ENCODE assay signal across 37 cellular contexts in genomic region chr11:21839870-21840269, GRCh38.
"Had no signal": no experiment of that assay in that cellular context is flagged by ENCODE, and none has a peak within 500 bp of the region (broad histone marks: within the 10 kb centered on the region; RNA-seq: fewer than 3 reads in every experiment).

No MANE protein-coding gene starts in this region.

- H3K4me3 ChIP-seq: adrenal gland, body of pancreas, breast epithelium had no signal

- H3K27me3 ChIP-seq: adrenal gland, body of pancreas, brain microvascular endothelial cell, breast epithelium had no signal

- H3K4me3 Mint-ChIP-seq: activated B cell treated with CpG ODN at 0.5 μM for 24 hours; activated CD4-positive, alpha-beta memory T cell treated with anti-CD3 and anti-CD28 coated beads for 36 hours; activated CD4-positive, alpha-beta T cell treated with anti-CD3 and anti-CD28 coated beads, Interleukin-2, amount 10 ng/mL, durations not matched to agents 24 days and 14 days; activated CD8-positive, alpha-beta T cell treated with anti-CD3 and anti-CD28 coated beads for 36 hours; activated naive CD4-positive, alpha-beta T cell treated with anti-CD3 and anti-CD28 coated beads for 36 hours; activated naive CD8-positive, alpha-beta T cell treated with anti-CD3 and anti-CD28 coated beads for 36 hours; activated T-cell treated with anti-CD3 and anti-CD28 coated beads, Interleukin-2, amount 50 U/mL, for 4 hours; activated T-cell treated with anti-CD3 and anti-CD28 coated beads, Interleukin-2, amount 50 U/mL, for 72 hours; activated T-helper 1 cell treated with anti-CD3 and anti-CD28 coated beads, Interleukin-12 subunit alpha, Interleukin-12 subunit beta, Interleukin-2, Interleukin-4 antibody, amounts not matched to agents 30 ng/mL and 10 ng/mL and 1 ng/mL, durations not matched to agents 14 hours and 24 hours and 36 hours; activated T-helper 17 cell treated with anti-CD3 and anti-CD28 coated beads, Interleukin-2, amount 50 U/mL, for 72 hours; T-helper 1 cell treated with Interleukin-12 subunit alpha and Interleukin-12 subunit beta and Interleukin-4 antibody, amounts not matched to agents 30 μg/mL and 1 μg/mL, for 36 hours; T-helper 2 cell treated with Interferon-gamma antibody and Interleukin-4, amounts not matched to agents 5 μg/mL and 100 μg/mL, for 36 hours had no signal

- H3K9me3 Mint-ChIP-seq: activated CD8-positive, alpha-beta T cell treated with anti-CD3 and anti-CD28 coated beads for 36 hours; activated naive CD4-positive, alpha-beta T cell treated with anti-CD3 and anti-CD28 coated beads, Interleukin-2, amount 50 U/mL, for 72 hours; activated naive CD8-positive, alpha-beta T cell treated with anti-CD3 and anti-CD28 coated beads for 36 hours had no signal

- ATAC-seq: activated CD8-positive, alpha-beta T cell treated with anti-CD3 and anti-CD28 coated beads for 36 hours; activated naive CD4-positive, alpha-beta T cell treated with anti-CD3 and anti-CD28 coated beads, Interleukin-2, amount 50 U/mL, for 72 hours; activated T-cell treated with anti-CD3 and anti-CD28 coated beads, Interleukin-2, amount 50 U/mL, for 4 hours; activated T-cell treated with anti-CD3 and anti-CD28 coated beads, Interleukin-2, amount 50 U/mL, for 72 hours; activated T-helper 17 cell treated with anti-CD3 and anti-CD28 coated beads, Interleukin-2, amount 50 U/mL, for 72 hours; body of pancreas had no signal

- H3K4me1 ChIP-seq: adrenal gland, breast epithelium had no signal

- H3K27me3 Mint-ChIP-seq: activated B cell treated with CpG ODN at 0.5 μM for 24 hours; activated CD4-positive, alpha-beta memory T cell treated with anti-CD3 and anti-CD28 coated beads for 36 hours; activated CD4-positive, alpha-beta T cell treated with anti-CD3 and anti-CD28 coated beads, Interleukin-2, amount 10 ng/mL, durations not matched to agents 24 days and 14 days; activated CD8-positive, alpha-beta T cell treated with anti-CD3 and anti-CD28 coated beads for 36 hours; activated naive CD8-positive, alpha-beta T cell treated with anti-CD3 and anti-CD28 coated beads for 36 hours; activated T-helper 17 cell treated with anti-CD3 and anti-CD28 coated beads, Interleukin-2, amount 50 U/mL, for 72 hours had no signal

- H3K36me3 Mint-ChIP-seq: activated CD4-positive, alpha-beta memory T cell treated with anti-CD3 and anti-CD28 coated beads for 36 hours; activated naive CD4-positive, alpha-beta T cell treated with anti-CD3 and anti-CD28 coated beads, Interleukin-2, amount 50 U/mL, for 72 hours; activated naive CD8-positive, alpha-beta T cell treated with anti-CD3 and anti-CD28 coated beads for 36 hours had no signal

- H3K27ac Mint-ChIP-seq: activated B cell treated with CpG ODN at 0.5 μM for 24 hours; activated CD4-positive, alpha-beta memory T cell treated with anti-CD3 and anti-CD28 coated beads for 36 hours; activated CD4-positive, alpha-beta T cell treated with anti-CD3 and anti-CD28 coated beads, Interleukin-2, amount 10 ng/mL, durations not matched to agents 24 days and 14 days; activated CD8-positive, alpha-beta T cell treated with anti-CD3 and anti-CD28 coated beads for 36 hours; activated naive CD4-positive, alpha-beta T cell treated with anti-CD3 and anti-CD28 coated beads for 36 hours; activated naive CD4-positive, alpha-beta T cell treated with anti-CD3 and anti-CD28 coated beads, Interleukin-2, amount 50 U/mL, for 72 hours; activated naive CD8-positive, alpha-beta T cell treated with anti-CD3 and anti-CD28 coated beads for 36 hours; activated T-cell treated with anti-CD3 and anti-CD28 coated beads, Interleukin-2, amount 50 U/mL, for 72 hours; activated T-helper 1 cell treated with anti-CD3 and anti-CD28 coated beads, Interleukin-12 subunit alpha, Interleukin-12 subunit beta, Interleukin-2, Interleukin-4 antibody, amounts not matched to agents 30 ng/mL and 10 ng/mL and 1 ng/mL, durations not matched to agents 14 hours and 24 hours and 36 hours; activated T-helper 17 cell treated with anti-CD3 and anti-CD28 coated beads, Interleukin-2, amount 50 U/mL, for 72 hours; T-helper 1 cell treated with Interleukin-12 subunit alpha and Interleukin-12 subunit beta and Interleukin-4 antibody, amounts not matched to agents 30 μg/mL and 1 μg/mL, for 36 hours; T-helper 2 cell treated with Interferon-gamma antibody and Interleukin-4, amounts not matched to agents 5 μg/mL and 100 μg/mL, for 36 hours had no signal

- H3K9me3 ChIP-seq: adrenal gland, body of pancreas, breast epithelium had no signal

- FAIRE-seq: astrocyte, TTC549 had no signal

- H3K4me1 Mint-ChIP-seq: activated B cell treated with CpG ODN at 0.5 μM for 24 hours; activated CD4-positive, alpha-beta T cell treated with anti-CD3 and anti-CD28 coated beads, Interleukin-2, amount 10 ng/mL, durations not matched to agents 24 days and 14 days; activated naive CD8-positive, alpha-beta T cell treated with anti-CD3 and anti-CD28 coated beads for 36 hours; activated T-helper 17 cell treated with anti-CD3 and anti-CD28 coated beads, Interleukin-2, amount 50 U/mL, for 72 hours had no signal

- DNase-seq: activated B cell treated with CpG ODN at 0.5 μM for 24 hours; activated CD4-positive, alpha-beta memory T cell treated with anti-CD3 and anti-CD28 coated beads for 36 hours; activated CD4-positive, alpha-beta T cell treated with anti-CD3 and anti-CD28 coated beads for 4 hours; activated CD4-positive, alpha-beta T cell treated with anti-CD3 and anti-CD28 coated beads, Interleukin-2, amount 10 ng/mL, durations not matched to agents 24 days and 14 days; activated CD4-positive, alpha-beta T cell treated with anti-CD3 and anti-CD28 coated beads, Interleukin-2, amount 50 U/mL, for 1 hour; activated CD4-positive, alpha-beta T cell treated with anti-CD3 and anti-CD28 coated beads, Interleukin-2, amount 50 U/mL, for 4 hours; activated CD4-positive, CD25-positive, alpha-beta regulatory T cell treated with anti-CD3 and anti-CD28 coated beads, Interleukin-2, amount 50 U/mL, for 72 hours; activated CD8-positive, alpha-beta memory T cell treated with anti-CD3 and anti-CD28 coated beads, Interleukin-2, amount 50 U/mL, for 4 hours; activated CD8-positive, alpha-beta T cell treated with anti-CD3 and anti-CD28 coated beads for 36 hours; activated effector memory CD4-positive, alpha-beta T cell treated with anti-CD3 and anti-CD28 coated beads, Interleukin-2, amount 50 U/mL, for 16 hours; activated gamma-delta T cell treated with Interleukin-2 at 50 U/mL for 16 hours; activated naive CD4-positive, alpha-beta T cell; activated naive CD4-positive, alpha-beta T cell treated with anti-CD3 and anti-CD28 coated beads for 36 hours; activated naive CD4-positive, alpha-beta T cell treated with anti-CD3 and anti-CD28 coated beads, Interleukin-2, amount 50 U/mL, for 16 hours; activated naive CD8-positive, alpha-beta T cell treated with anti-CD3 and anti-CD28 coated beads for 36 hours; activated T-cell treated with anti-CD3 and anti-CD28 coated beads for 4 hours; activated T-cell treated with anti-CD3 and anti-CD28 coated beads, Interleukin-2, amount 50 U/mL, for 1 hour; activated T-cell treated with anti-CD3 and anti-CD28 coated beads, Interleukin-2, amount 50 U/mL, for 4 hours; activated T-cell treated with anti-CD3 and anti-CD28 coated beads, Interleukin-2, amount 50 U/mL, for 72 hours; adrenal gland; amniotic stem cell; aorta; body of pancreas; brain microvascular endothelial cell; central memory CD4-positive, alpha-beta T cell; T-helper 1 cell; T-helper 2 cell; T-helper 9 cell had no signal

- H3K27ac ChIP-seq: adrenal gland, body of pancreas, brain microvascular endothelial cell, breast epithelium, VCaP had no signal

- H3K36me3 ChIP-seq: adrenal gland, brain microvascular endothelial cell, breast epithelium had no signal
